27 cellular contexts compared by ENCODE assay signal in the genomic region with DNA sequence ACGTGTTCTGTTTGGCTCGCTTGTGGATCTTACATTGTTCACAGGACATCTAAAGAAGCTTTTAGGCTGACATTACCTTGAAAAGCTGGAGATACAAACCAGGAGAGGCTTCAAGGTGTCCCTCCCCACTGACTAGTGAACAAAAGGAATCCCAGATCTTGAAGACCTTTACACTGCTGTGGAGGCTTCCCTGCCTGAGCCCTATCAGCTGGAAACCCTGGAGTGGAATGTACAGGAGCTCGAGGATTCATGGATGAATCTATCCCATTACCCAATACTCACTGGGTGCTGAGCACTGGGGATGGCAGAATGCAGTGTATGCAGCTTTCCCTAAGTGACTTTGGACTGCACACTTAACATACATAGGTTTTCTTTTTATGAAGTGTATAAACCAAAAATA.
DNase-seq lines count a peak whose midpoint lies in the region; ATAC-seq, FAIRE-seq and TF ChIP-seq lines count a peak whose summit lies in the region.
"Had no signal": no experiment of that assay in that cellular context is flagged by ENCODE, and none has a peak within 500 bp of the region (broad histone marks: within the 10 kb centered on the region; RNA-seq: fewer than 3 reads in every experiment).

No MANE protein-coding gene starts in this region.

- H2AK5ac ChIP-seq in IMR-90 (ENCODE audit: low read depth, low read length): no peak overlapping the region

- peak overlapping the region; percentile 23 for H3K27ac Mint-ChIP-seq in endodermal cell
- H3K27ac Mint-ChIP-seq: activated naive CD4-positive, alpha-beta T cell treated with anti-CD3 and anti-CD28 coated beads, Interleukin-2, amount 50 U/mL, for 72 hours; naive thymus-derived CD4-positive, alpha-beta T cell had no signal

- H3K4me3 Mint-ChIP-seq in endodermal cell: no peak overlapping the region
- H3K4me3 Mint-ChIP-seq: naive thymus-derived CD4-positive, alpha-beta T cell had no signal

- no TSS peak for BruUV-seq in IMR-90 (replicated peaks; lab: Mats Ljungman, UMichigan)

- H3K4me3 ChIP-seq in IMR-90 (ENCODE audit: insufficient read depth, low read depth, low read length): no peak overlapping the region
- H3K4me3 ChIP-seq in endodermal cell (ENCODE audit: low read length): no peak overlapping the region
- H3K4me3 ChIP-seq in small intestine (ENCODE audit: low read depth in 1 of 2, low read length in 2 of 2): no peak overlapping the region
- H3K4me3 ChIP-seq: esophagus muscularis mucosa, pancreas, upper lobe of left lung had no signal

- peaks cover 67% of the 10 kb centered on the region for H3K27me3 Mint-ChIP-seq in endodermal cell (ENCODE audit: insufficient read depth)

- peak overlapping the region; percentile 54 for H2BK20ac ChIP-seq in IMR-90 (ENCODE audit: low read depth, low read length)

- H3K27me3 ChIP-seq in IMR-90 (ENCODE audit: control insufficient read depth, insufficient read depth, low read length): no peaks in the 10 kb centered on the region
- peaks cover 23% of the 10 kb centered on the region for H3K27me3 ChIP-seq in endodermal cell (ENCODE audit: control insufficient read depth, insufficient read depth, low read length, poor library complexity, severe bottlenecking)
- no peaks in the 10 kb centered on the region for H3K27me3 ChIP-seq in small intestine (ENCODE audit: control insufficient read depth in 2 of 2, insufficient read depth in 2 of 2, low read length in 2 of 2)
- H3K27me3 ChIP-seq: BE2C, esophagus muscularis mucosa, pancreas, upper lobe of left lung had no signal

- dilution Hi-C loops in IMR-90 (cut with HindIII; ENCODE audit: low sequenced_read_pairs, unreplicated experiment): no loop called here

- no peaks in the 10 kb centered on the region for H4K20me1 ChIP-seq in IMR-90 (ENCODE audit: insufficient read depth, low read length)

- H3K4me1 Mint-ChIP-seq in endodermal cell: peaks cover 35% of the 10 kb centered on the region
- H3K4me1 Mint-ChIP-seq: naive thymus-derived CD4-positive, alpha-beta T cell had no signal

- H3K23ac ChIP-seq in IMR-90 (ENCODE audit: low read depth, low read length): no peak overlapping the region

- TF ChIP-seq CTCF in IMR-90 (conservative IDR thresholded peaks at IDR 0.05; ENCODE audit: low read depth, low read length) (no peak), endodermal cell (conservative IDR thresholded peaks at IDR 0.05) (no peak)

- peaks cover 9% of the 10 kb centered on the region for H3K4me1 ChIP-seq in IMR-90 (ENCODE audit: control insufficient read depth, insufficient read depth, low read length)
- peaks cover 7% of the 10 kb centered on the region for H3K4me1 ChIP-seq in endodermal cell (ENCODE audit: control insufficient read depth, insufficient read depth, low read length)
- H3K4me1 ChIP-seq in small intestine (ENCODE audit: control insufficient read depth in 2 of 2, insufficient read depth in 1 of 2, low read depth in 1 of 2, low read length in 1 of 2): no peaks in the 10 kb centered on the region
- H3K4me1 ChIP-seq: BE2C, esophagus muscularis mucosa, pancreas, upper lobe of left lung had no signal

- peak overlapping the region; percentile 46 for H2AFZ ChIP-seq in IMR-90 (replicated peaks; ENCODE audit: low read length, poor library complexity)

- intact Hi-C loops in IMR-90 (cut with micrococcal nuclease): no loop called here

- H3K18ac ChIP-seq in IMR-90 (ENCODE audit: low read depth, low read length): peak overlapping the region; percentile 81

- H3K9me3 Mint-ChIP-seq in endodermal cell: peaks cover under 1% of the 10 kb centered on the region
- H3K9me3 Mint-ChIP-seq: activated naive CD4-positive, alpha-beta T cell treated with anti-CD3 and anti-CD28 coated beads, Interleukin-2, amount 50 U/mL, for 72 hours had no signal

- peak overlapping the region; percentile 70 for H4K5ac ChIP-seq in IMR-90 (ENCODE audit: low read depth, low read length)

- H3K79me1 ChIP-seq in IMR-90 (ENCODE audit: low read depth in 1 of 2, low read length in 2 of 2): peaks cover 0 to 2% of the 10 kb centered on the region in 2 experiments; a peak in 1 of 4 replicates

- 93% methylated on average over 2 of the region's 3 CpGs; no CpG with 5 or more reads in 1 of the 2 experiments for WGBS in IMR-90 (ENCODE audit: extremely low coverage in 2 of 2, insufficient read length in 1 of 2), 2 experiments
- 67 to 75% methylated on average over 3 of the region's 3 CpGs for WGBS in endodermal cell (ENCODE audit: insufficient coverage in 1 of 2, insufficient read length in 1 of 2), 2 experiments
- whole genome bisulfite sequencing in small intestine, 3 donors: 35 to 45% (median 40%) methylated on average over 3 of the region's 3 CpGs

- ATAC-seq in IMR-90 (ENCODE audit: low read depth): peak; percentile 82
- ATAC-seq in GM19463 (IDR thresholded peaks at IDR 0.05; ENCODE audit: unreplicated experiment): no peak
- ATAC-seq: activated naive CD4-positive, alpha-beta T cell treated with anti-CD3 and anti-CD28 coated beads, Interleukin-2, amount 50 U/mL, for 72 hours; left lobe of liver; naive thymus-derived CD4-positive, alpha-beta T cell; pancreas had no signal

- no peaks in the 10 kb centered on the region for H3K36me3 Mint-ChIP-seq in endodermal cell (ENCODE audit: low read depth)
- H3K36me3 Mint-ChIP-seq: activated naive CD4-positive, alpha-beta T cell treated with anti-CD3 and anti-CD28 coated beads, Interleukin-2, amount 50 U/mL, for 72 hours; naive thymus-derived CD4-positive, alpha-beta T cell had no signal

- H4K8ac ChIP-seq in IMR-90 (ENCODE audit: low read depth in 2 of 2, low read length in 2 of 2): peak overlapping the region; percentile 4 to 61

- H2BK120ac ChIP-seq in IMR-90 (ENCODE audit: low read depth, low read length): peak overlapping the region; percentile 80

- H3K9ac ChIP-seq in IMR-90 (ENCODE audit: low read depth, low read length) (no peak overlapping the region), endodermal cell (ENCODE audit: extremely low read depth, low read length, poor library complexity, severe bottlenecking) (no peak overlapping the region)

- CTCF ChIA-PET in IMR-90 (lab: Yijun Ruan, JAX): interaction anchor here (0.5 to 1.1 kb wide), 2 partner anchors 72 to 91 kb away, joined by 3 to 4 read pairs; no protein-coding TSS in a partner anchor

- H2BK15ac ChIP-seq in IMR-90 (ENCODE audit: low read depth, low read length): peak overlapping the region; percentile 23

- H3K4me2 ChIP-seq in IMR-90 (ENCODE audit: low read depth, low read length): peak overlapping the region; percentile 48; the same call in 1 of the 2 replicates

- peak overlapping the region; percentile 4 for H2AK9ac ChIP-seq in IMR-90 (replicated peaks; ENCODE audit: low read depth, low read length, poor library complexity)

- POLR2A ChIA-PET in IMR-90 (lab: Charles Lee; ENCODE audit: unreplicated experiment): no interaction called here

- no peak overlapping the region for H2BK5ac ChIP-seq in IMR-90 (ENCODE audit: low read depth, low read length, poor library complexity, severe bottlenecking)

- no peaks in the 10 kb centered on the region for H3K9me3 ChIP-seq in IMR-90 (ENCODE audit: control insufficient read depth, insufficient read depth, low read length)
- H3K9me3 ChIP-seq in endodermal cell (ENCODE audit: control insufficient read depth, low read length): no peaks in the 10 kb centered on the region
- H3K9me3 ChIP-seq in small intestine (ENCODE audit: control insufficient read depth, low read depth): no peaks in the 10 kb centered on the region
- H3K9me3 ChIP-seq: BE2C, esophagus muscularis mucosa, pancreas, upper lobe of left lung had no signal

- no peak overlapping the region for H3K56ac ChIP-seq in IMR-90 (ENCODE audit: extremely low read depth, insufficient read depth, low read length)

- H3K9me1 ChIP-seq in IMR-90 (ENCODE audit: insufficient read depth, low read length): 0 out of 2 replicates have a peak, but pooled peaks cover 4% of the 10 kb centered on the region

- no peak overlapping the region for H3K14ac ChIP-seq in IMR-90 (replicated peaks; ENCODE audit: low read depth, low read length)

- peak overlapping the region; percentile 34; the same call in 1 of the 2 replicates for H3K4ac ChIP-seq in IMR-90 (ENCODE audit: low read depth, low read length)

- peak overlapping the region; percentile 36 for H4K91ac ChIP-seq in IMR-90 (ENCODE audit: insufficient read depth, low read depth, low read length)

- FAIRE-seq in small intestine (lab: Jason Lieb, UNC): no peak
- FAIRE-seq: GM12892, pancreas, TTC549 had no signal

- TF ChIP-seq POLR2A in IMR-90 (IDR thresholded peaks at IDR 0.05; ENCODE audit: low read depth, low read length): no peak

- H3K27ac ChIP-seq in IMR-90 (ENCODE audit: insufficient read depth, low read length): no peak overlapping the region
- H3K27ac ChIP-seq in endodermal cell (ENCODE audit: low read depth, low read length): no peak overlapping the region
- H3K27ac ChIP-seq in small intestine (ENCODE audit: low read depth in 1 of 2, low read length in 1 of 2): no peak overlapping the region
- H3K27ac ChIP-seq: 22Rv1, esophagus muscularis mucosa, HL-60, pancreas, upper lobe of left lung had no signal

- in situ Hi-C loops in IMR-90 (cut with MboI; ENCODE audit: low sequenced_read_pairs): no loop called here

- DNase-seq in NCI-H2227 (lab: John Stamatoyannopoulos, UW; ENCODE audit: unreplicated experiment): peak; percentile 3
- DNase-seq in NCI-H2227 treated with DMSO at 0.1 percent for 48 hours (lab: John Stamatoyannopoulos, UW): no peak
- peak; percentile 46 for DNase-seq in IMR-90
- peak; percentile 74 for DNase-seq in endodermal cell
- DNase-seq in left kidney (ENCODE audit: low read depth, low spot score): peak; percentile 49
- no peak for DNase-seq in T-helper 1 cell
- DNase-seq in small intestine: no peak
- DNase-seq: activated CD4-positive, alpha-beta T cell treated with anti-CD3 and anti-CD28 coated beads for 1 hour; activated T-cell treated with anti-CD3 and anti-CD28 coated beads, Interleukin-2, amount 50 U/mL, for 48 hours; BE2C; DMS79 treated with DMSO at 0.1 percent for 48 hours; effector CD8-positive, alpha-beta T cell; MM.1S; naive thymus-derived CD4-positive, alpha-beta T cell; NCI-H1436; NCI-H2107; NCI-H524 treated with DMSO at 0.1 percent for 48 hours; pancreas; upper lobe of left lung had no signal

- no peak for TF ChIP-seq RAD21 in IMR-90 (IDR thresholded peaks at IDR 0.05; ENCODE audit: low read length)

- H3K36me3 ChIP-seq in IMR-90 (ENCODE audit: control insufficient read depth, insufficient read depth, low read length) (no peaks in the 10 kb centered on the region), endodermal cell (ENCODE audit: control insufficient read depth, insufficient read depth, low read length) (no peaks in the 10 kb centered on the region), small intestine (ENCODE audit: control insufficient read depth in 2 of 2, insufficient read depth in 2 of 2, low read length in 2 of 2) (no peaks in the 10 kb centered on the region)
- H3K36me3 ChIP-seq: BE2C, esophagus muscularis mucosa, pancreas, upper lobe of left lung had no signal

TF ChIP-seq in IMR-90, 13 proteins besides CTCF, POLR2A, EP300 and RAD21:
- TF ChIP-seq FOS (IDR thresholded peaks at IDR 0.05; ENCODE audit: low read depth, low read length) (no peak), RCOR1 (IDR thresholded peaks at IDR 0.05; ENCODE audit: insufficient replicate concordance, low read length) (peak; percentile 26), CEBPB (IDR thresholded peaks at IDR 0.05; ENCODE audit: low read depth, low read length) (peak; percentile 63)
TF ChIP-seq in IMR-90: peak in this region for 2.

Comparison
In these comparisons a context has a peak if more than half of its experiments do, and no peak if none do; other contexts are left out.
1. DNase-seq: peak in NCI-H2227 (single experiment), IMR-90 (single experiment), endodermal cell (single experiment) and left kidney (single experiment); none in NCI-H2227 treated with DMSO at 0.1 percent for 48 hours (single experiment), T-helper 1 cell (0 of 5) and small intestine (single experiment).